In the genomic region with DNA sequence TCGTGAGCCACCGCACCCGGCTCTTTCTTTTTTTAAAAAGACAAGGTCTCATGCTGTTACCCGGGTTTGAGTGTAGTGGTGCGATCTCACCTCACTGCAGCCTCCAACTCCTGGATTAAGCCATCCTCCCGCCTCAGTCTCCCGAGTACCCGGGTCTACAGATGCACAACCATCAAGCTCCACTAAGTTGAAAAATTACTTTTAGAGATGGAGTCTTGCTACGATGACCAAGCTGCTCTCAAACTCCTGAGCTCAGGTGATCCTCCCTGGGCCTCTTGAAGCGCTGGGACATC, we compare ENCODE assay signal across 12 cellular contexts. TPM values are rescaled to one million over a fixed set of nuclear protein-coding genes. Genes with fewer than 3 reads are reported as not detected.
A peak's percentile ranks its signal among the peaks of the same experiment; 100 is the strongest.
DNase-seq lines count a peak whose midpoint lies in the region; ATAC-seq, FAIRE-seq and TF ChIP-seq lines count a peak whose summit lies in the region.
"Had no signal": no experiment of that assay in that cellular context is flagged by ENCODE, and none has a peak within 500 bp of the region (broad histone marks: within the 10 kb centered on the region; RNA-seq: fewer than 3 reads in every experiment).

No MANE protein-coding gene starts in this region.

- no peak for FAIRE-seq in K562 (lab: Jason Lieb, UNC)

- H3K27ac Mint-ChIP-seq in osteocyte (ENCODE audit: unreplicated experiment), result no peak overlapping the region

- intact Hi-C loops in K562 (cut with micrococcal nuclease), result no loop called here
- intact Hi-C loops in colonic mucosa (cut with DNase I), result loop anchor here (10.0 kb wide), 1 partner anchor 205 kb away; the partner anchor contains the start of gene AKAP17A

- TF ChIP-seq CTCF in DND-41 (IDR thresholded peaks at IDR 0.05; ENCODE audit: borderline replicate concordance, extremely low read depth, low read length, poor library complexity, severe bottlenecking) (no peak), Loucy (conservative IDR thresholded peaks at IDR 0.05; ENCODE audit: low read length) (no peak), K562 (IDR thresholded peaks at IDR 0.05 in 2 of 3, conservative IDR thresholded peaks at IDR 0.05 in 1 of 3; ENCODE audit: insufficient read depth in 2 of 3, low read depth in 1 of 3, low read length in 3 of 3) (no peak), osteocyte (IDR thresholded peaks at IDR 0.05) (no peak), gastroesophageal sphincter (IDR thresholded peaks at IDR 0.05) (no peak), colonic mucosa (IDR thresholded peaks at IDR 0.05) (no peak)

- no peaks in the 10 kb centered on the region for H3F3A ChIP-seq in Loucy (ENCODE audit: low read depth)

- no peaks in the 10 kb centered on the region for H3K27me3 Mint-ChIP-seq in osteocyte (ENCODE audit: unreplicated experiment)

- H3K27me3 ChIP-seq in DND-41 (ENCODE audit: insufficient read depth, low read length, poor library complexity) (no peaks in the 10 kb centered on the region), Loucy (ENCODE audit: insufficient read depth, low read length, poor library complexity, severe bottlenecking) (no peaks in the 10 kb centered on the region), K562 (ENCODE audit: control insufficient read depth in 2 of 2, insufficient read depth in 2 of 2, low read length in 2 of 2) (no peaks in the 10 kb centered on the region), gastroesophageal sphincter (no peaks in the 10 kb centered on the region), colonic mucosa (no peaks in the 10 kb centered on the region)
- H3K27me3 ChIP-seq: sigmoid colon had no signal

- H3K9me2 ChIP-seq in Loucy (replicated peaks; ENCODE audit: low read depth, low read length), result no peaks in the 10 kb centered on the region

- in situ Hi-C loops in K562 (cut with MboI), result no loop called here

- H3K9me3 ChIP-seq in DND-41 (ENCODE audit: insufficient read depth, low read length, severe bottlenecking), result no peaks in the 10 kb centered on the region
- no peaks in the 10 kb centered on the region for H3K9me3 ChIP-seq in Loucy (ENCODE audit: insufficient read depth, low read depth, low read length)
- H3K9me3 ChIP-seq in K562 (replicated peaks; ENCODE audit: control insufficient read depth, insufficient read depth, low read depth, low read length), result no peaks in the 10 kb centered on the region
- H3K9me3 ChIP-seq in gastroesophageal sphincter, result no peaks in the 10 kb centered on the region
- no peaks in the 10 kb centered on the region for H3K9me3 ChIP-seq in colonic mucosa
- H3K9me3 ChIP-seq: sigmoid colon had no signal

- CTCF ChIA-PET in K562 (lab: Yijun Ruan, JAX; ENCODE audit: low intra/inter-chr PET ratio), result no interaction called here

- H3K27ac ChIP-seq in DND-41 (ENCODE audit: low read length), result no peak overlapping the region
- no peak overlapping the region for H3K27ac ChIP-seq in K562 (ENCODE audit: extremely low read depth, low read depth, low read length)
- no peak overlapping the region for H3K27ac ChIP-seq in gastroesophageal sphincter
- H3K27ac ChIP-seq in colonic mucosa, result no peak overlapping the region

- H3K9me3 Mint-ChIP-seq in osteocyte (ENCODE audit: unreplicated experiment), result no peaks in the 10 kb centered on the region

- H3K36me3 ChIP-seq in DND-41 (ENCODE audit: insufficient read depth, low read length) (peaks cover 76% of the 10 kb centered on the region), Loucy (ENCODE audit: insufficient read depth, low read length) (peaks cover 48% of the 10 kb centered on the region; the same call in 1 of the 2 replicates), K562 (ENCODE audit: control insufficient read depth, insufficient read depth, low read length) (peaks cover 65% of the 10 kb centered on the region; the same call in 2 of the 3 replicates), gastroesophageal sphincter (peaks cover 0 to 63% of the 10 kb centered on the region in 2 donors), colonic mucosa (peaks cover 30% of the 10 kb centered on the region)

- TF ChIP-seq POLR2A in K562 (conservative IDR thresholded peaks at IDR 0.05) (no peak), gastroesophageal sphincter (IDR thresholded peaks at IDR 0.05) (no peak)

- peak overlapping the region in 1 of 2 experiments; percentile 81; a peak in 1 of 4 replicates for H3K4me3 ChIP-seq in DND-41 (ENCODE audit: low read depth in 1 of 2, low read length in 2 of 2)
- peak overlapping the region; percentile 93 for H3K4me3 ChIP-seq in Loucy (ENCODE audit: low read length, poor library complexity, severe bottlenecking)
- H3K4me3 ChIP-seq in K562, result peak overlapping the region; percentile 86; the same call in 1 of the 2 replicates
- peak overlapping the region in 1 of 2 donors; percentile 87 for H3K4me3 ChIP-seq in gastroesophageal sphincter
- no peak overlapping the region for H3K4me3 ChIP-seq in colonic mucosa

- H3K4me2 ChIP-seq in DND-41 (ENCODE audit: insufficient read depth, low read length) (peak overlapping the region; percentile 94; the same call in 1 of the 2 replicates), Loucy (ENCODE audit: low read depth, low read length, poor library complexity, severe bottlenecking) (peak overlapping the region; percentile 87), K562 (ENCODE audit: insufficient read depth, low read length) (no peak overlapping the region; the same call in 1 of the 2 replicates)

- DNase-seq in DND-41 (no peak), K562 (ENCODE audit: extremely low read depth in 1 of 4, low spot score in 3 of 4) (no peak), osteocyte (ENCODE audit: extremely low spot score, unreplicated experiment) (no peak), NCI-H1417 (lab: John Stamatoyannopoulos, UW) (no peak), colonic mucosa (no peak)
- DNase-seq: activated gamma-delta T cell, NCI-H1694 had no signal

- ATAC-seq in DND-41 (ENCODE audit: insufficient read depth, low read depth) (no peak), K562 (no peak), gastroesophageal sphincter (no peak), HG02938 (IDR thresholded peaks at IDR 0.05; ENCODE audit: unreplicated experiment) (no peak)
- ATAC-seq: left ventricle myocardium superior had no signal

- peaks cover 75% of the 10 kb centered on the region for H4K20me1 ChIP-seq in DND-41 (ENCODE audit: insufficient read depth, low read length)
- peaks cover 38% of the 10 kb centered on the region for H4K20me1 ChIP-seq in Loucy (ENCODE audit: insufficient read depth, low read length, poor library complexity, severe bottlenecking)
- peaks cover 40% of the 10 kb centered on the region for H4K20me1 ChIP-seq in K562 (replicated peaks; ENCODE audit: control insufficient read depth, insufficient read depth, low read length)

- H2AFZ ChIP-seq in DND-41 (ENCODE audit: low read depth, low read length) (no peak overlapping the region), Loucy (ENCODE audit: low read length) (no peak overlapping the region), K562 (ENCODE audit: low read depth, low read length) (no peak overlapping the region)

- H3K4me3 Mint-ChIP-seq in osteocyte (ENCODE audit: unreplicated experiment), result peak overlapping the region; percentile 55

- no peak overlapping the region for H3K9ac ChIP-seq in DND-41 (ENCODE audit: low read depth, low read length)
- no peak overlapping the region for H3K9ac ChIP-seq in Loucy (ENCODE audit: low read depth, low read length, poor library complexity, severe bottlenecking)
- H3K9ac ChIP-seq in K562 (ENCODE audit: insufficient read depth in 1 of 2, low read depth in 2 of 2, low read length in 2 of 2), result no peak overlapping the region
- H3K9ac ChIP-seq in colonic mucosa (ENCODE audit: low read depth in 2 of 2, low read length in 2 of 2), result no peak overlapping the region

- H3K36me3 Mint-ChIP-seq in osteocyte (ENCODE audit: unreplicated experiment), result peaks cover 33% of the 10 kb centered on the region

- TF ChIP-seq RAD21 in K562 (CRISPR knock-in tag; conservative IDR thresholded peaks at IDR 0.05 in 1 of 2, IDR thresholded peaks at IDR 0.05 in 1 of 2), result no peak

- WGBS in K562 (ENCODE audit: insufficient coverage, low coverage, missing lambda C conversion rate), result 82% methylated on average over 2 of the region's 10 CpGs
- WGBS in gastroesophageal sphincter (ENCODE audit: low coverage in 1 of 2), 2 donors, result 87% methylated on average over 7 of the region's 10 CpGs; no CpG with 5 or more reads in 1 of the 2 donors

- TF ChIP-seq EP300 in K562 (IDR thresholded peaks at IDR 0.05; ENCODE audit: low read length) (no peak), gastroesophageal sphincter (IDR thresholded peaks at IDR 0.05) (no peak)

- H3K9me1 ChIP-seq in K562 (ENCODE audit: control insufficient read depth, insufficient read depth, low read length), result peaks cover 8% of the 10 kb centered on the region

- BruUV-seq in K562 (replicated peaks; lab: Mats Ljungman, UMichigan), result no TSS peak

- H3K4me1 Mint-ChIP-seq in osteocyte (ENCODE audit: unreplicated experiment), result peaks cover 37% of the 10 kb centered on the region

- peaks cover 87% of the 10 kb centered on the region for H3K79me2 ChIP-seq in DND-41 (ENCODE audit: insufficient read depth, low read length)
- peaks cover 66% of the 10 kb centered on the region for H3K79me2 ChIP-seq in Loucy (ENCODE audit: insufficient read depth, low read length)
- H3K79me2 ChIP-seq in K562 (ENCODE audit: control insufficient read depth, insufficient read depth, low read length), result peaks cover 63% of the 10 kb centered on the region

- POLR2A ChIA-PET in K562 (lab: Yijun Ruan, JAX), result no interaction called here

- H3K4me1 ChIP-seq in DND-41 (ENCODE audit: insufficient read depth, low read length) (peaks cover 50% of the 10 kb centered on the region), Loucy (ENCODE audit: insufficient read depth, low read length, poor library complexity, severe bottlenecking) (peaks cover 3% of the 10 kb centered on the region), K562 (replicated peaks in 1 of 2; ENCODE audit: control insufficient read depth in 2 of 2, insufficient read depth in 2 of 2, low read length in 2 of 2) (peaks cover 0 to 67% of the 10 kb centered on the region in 2 experiments; a peak in 4 of 5 replicates), gastroesophageal sphincter (peaks cover 3 to 67% (median 36%) of the 10 kb centered on the region in 3 donors), colonic mucosa (peaks cover 5% of the 10 kb centered on the region)

RNA-seq across cellular contexts. Expression of gene SLC25A6, which starts 2.0 kb away (rescaled TPM):
- total RNA-seq in K562 (2011; cell fraction: chromatin; rRNA removed; ENCODE audit: low replicate concordance), result 32.2 and 125 TPM in 2 replicates
- total RNA-seq in K562 (2011; cell fraction: nucleolus; rRNA removed), result 167 and 186 TPM in 2 replicates
- total RNA-seq in K562 (2011; cell fraction: nucleoplasm; rRNA removed), result 94.8 and 148 TPM in 2 replicates
- total RNA-seq in K562 (2014; rRNA removed) (150 and 196 TPM in 2 replicates), K562 (2014; rRNA removed; fragmentation: Illumina TruSeq; extraction: Trizol) (43.0 and 58.7 TPM in 2 replicates), K562 (2015; rRNA removed; fragmentation: Illumina TruSeq; extraction: Trizol) (177 and 181 TPM in 2 replicates), K562 (2021) (318 and 330 TPM in 2 replicates), osteocyte (394 and 402 TPM in 2 replicates), gastroesophageal sphincter (100 to 1,000 TPM; 204 to 408 (median 268) TPM), colonic mucosa (100 to 1,000 TPM; 419 to 474 TPM)
- polyA plus RNA-seq in K562 (2011; rRNA removed) (129 and 261 TPM in 2 replicates), K562 (2014; fragmentation: Illumina TruSeq; extraction: Trizol) (118 and 276 TPM in 2 replicates), K562 (2014; fragmentation: Nextera tagmentation; extraction: Ambion mirVana) (10 to 100 TPM; 24.6 to 39.3 TPM), K562 (2014; rRNA removed) (260 and 272 TPM in 2 replicates)
- polyA plus RNA-seq in K562 (2011; cell fraction: cytosol; rRNA removed), result 445 and 542 TPM in 2 replicates
- 114 and 138 TPM in 2 replicates for polyA plus RNA-seq in K562 (2011; cell fraction: nucleus; rRNA removed)
- polyA plus RNA-seq in K562 (2012), result 340 and 778 TPM in 2 replicates
- polyA minus RNA-seq in K562 (2011; rRNA and poly(A)+ RNA removed), result 84.2 and 86.4 TPM in 2 replicates
- 213 and 368 TPM in 2 replicates for polyA minus RNA-seq in K562 (2011; cell fraction: cytosol; rRNA and poly(A)+ RNA removed)
- polyA minus RNA-seq in K562 (2011; cell fraction: nucleus; rRNA and poly(A)+ RNA removed), result 69.5 and 102 TPM in 2 replicates

RNA-seq across cellular contexts. Expression of gene IL3RA, which starts 53.4 kb away (rescaled TPM):
- not detected in 2 replicates for total RNA-seq in K562 (2011; cell fraction: chromatin; rRNA removed; ENCODE audit: low replicate concordance)
- total RNA-seq in K562 (2011; cell fraction: nucleolus; rRNA removed), result not detected in 2 replicates
- not detected in 2 replicates for total RNA-seq in K562 (2011; cell fraction: nucleoplasm; rRNA removed)
- total RNA-seq in K562 (2014; rRNA removed) (not detected in 2 replicates), K562 (2014; rRNA removed; fragmentation: Illumina TruSeq; extraction: Trizol) (not detected in 2 replicates), K562 (2015; rRNA removed; fragmentation: Illumina TruSeq; extraction: Trizol) (not detected in 2 replicates), K562 (2021) (not detected in 2 replicates), osteocyte (0.24 TPM in 1 of 2 replicates, not detected in the other), gastroesophageal sphincter (10 to 100 TPM in 1 of 4 donors, 1 to 10 TPM in 3; 3.6 to 10.2 (median 6.7) TPM), colonic mucosa (1 to 10 TPM; 2.1 to 6.7 TPM)
- polyA plus RNA-seq in K562 (2011; rRNA removed) (not detected in 2 replicates), K562 (2014; fragmentation: Illumina TruSeq; extraction: Trizol) (not detected in 2 replicates), K562 (2014; fragmentation: Nextera tagmentation; extraction: Ambion mirVana) (not detected), K562 (2014; rRNA removed) (not detected in 2 replicates)
- polyA plus RNA-seq in K562 (2011; cell fraction: cytosol; rRNA removed), result not detected in 2 replicates
- polyA plus RNA-seq in K562 (2011; cell fraction: nucleus; rRNA removed), result not detected in 2 replicates
- 0.08 and 0.18 TPM in 2 replicates for polyA plus RNA-seq in K562 (2012)
- polyA minus RNA-seq in K562 (2011; rRNA and poly(A)+ RNA removed), result not detected in 2 replicates
- polyA minus RNA-seq in K562 (2011; cell fraction: cytosol; rRNA and poly(A)+ RNA removed), result not detected in 2 replicates
- not detected in 2 replicates for polyA minus RNA-seq in K562 (2011; cell fraction: nucleus; rRNA and poly(A)+ RNA removed)
